ENCODE assay signal across 20 cellular contexts in the genomic region with DNA sequence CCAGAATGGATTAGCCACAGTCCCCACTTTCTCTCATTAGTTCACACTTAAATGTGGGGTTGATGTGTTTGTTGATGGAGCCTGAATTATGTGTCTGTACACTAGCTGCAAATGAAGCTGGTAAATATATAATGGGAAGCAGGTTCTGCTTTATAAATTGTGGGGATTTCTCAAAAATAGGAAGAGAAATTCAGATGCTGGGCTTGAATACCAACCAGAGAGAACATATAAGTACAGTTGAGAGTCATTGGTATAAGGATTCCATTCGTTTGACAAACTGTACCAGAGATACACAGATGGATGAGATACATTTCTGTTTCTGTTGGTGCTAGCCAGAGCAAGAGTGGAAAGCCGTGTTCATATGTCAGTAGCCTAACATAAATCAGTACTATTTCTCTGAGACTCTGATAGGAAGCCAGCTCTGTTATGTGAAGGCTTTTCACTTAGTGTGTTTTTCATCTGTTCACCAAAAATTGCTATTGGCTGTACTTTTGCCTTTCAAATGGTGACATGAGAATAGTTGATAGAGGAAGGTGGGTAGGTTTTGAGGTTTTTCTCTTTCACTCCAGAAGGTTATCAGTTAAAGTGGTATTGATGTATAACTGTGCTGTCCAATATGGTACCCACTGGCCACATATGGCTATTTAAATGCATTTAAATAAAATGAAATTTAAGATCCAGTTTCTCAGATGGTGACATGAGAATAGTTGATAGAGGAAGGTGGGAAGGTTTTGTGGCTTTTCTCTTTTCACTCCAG. TPM values are rescaled to one million over a fixed set of nuclear protein-coding genes. Genes with fewer than 3 reads are reported as not detected.
A peak's percentile ranks its signal among the peaks of the same experiment; 100 is the strongest.
DNase-seq lines count a peak whose midpoint lies in the region; ATAC-seq, FAIRE-seq and TF ChIP-seq lines count a peak whose summit lies in the region.
"Had no signal": no experiment of that assay in that cellular context is flagged by ENCODE, and none has a peak within 500 bp of the region (broad histone marks: within the 10 kb centered on the region; RNA-seq: fewer than 3 reads in every experiment).

No MANE protein-coding gene starts in this region.

- POLR2A ChIA-PET in WTC11 (lab: Charles Lee): no interaction called here

- H3K9me3 Mint-ChIP-seq in CD14-positive monocyte (no peaks in the 10 kb centered on the region), WTC11 (no peaks in the 10 kb centered on the region), immature natural killer cell (no peaks in the 10 kb centered on the region)

- H3K9me3 ChIP-seq in SJCRH30 (replicated peaks): no peaks in the 10 kb centered on the region
- H3K9me3 ChIP-seq: HAP-1 had no signal

- H3K36me3 ChIP-seq in SJCRH30: 0 out of 2 replicates have a peak, but pooled peaks cover 2% of the 10 kb centered on the region
- H3K36me3 ChIP-seq: HAP-1 had no signal

- DNase-seq in CD14-positive monocyte (ENCODE audit: low spot score) (no peak), H54 (ENCODE audit: insufficient read length, low spot score) (no peak), WTC11 (ENCODE audit: low spot score) (no peak), immature natural killer cell (no peak), coronary artery (ENCODE audit: low spot score) (no peak), SJCRH30 (no peak)
- DNase-seq: DMS79 treated with DMSO at 0.1 percent for 48 hours, NCI-H1048, NCI-H1436, NCI-H2029 treated with DMSO at 0.1 percent for 48 hours, NCI-H2171, NCI-H446, NCI-H69, RPMI8226, SHP77 treated with DMSO at 0.1 percent for 48 hours had no signal

- ATAC-seq in WTC11 (no peak), HG03025 (IDR thresholded peaks at IDR 0.05; ENCODE audit: low FRiP score, unreplicated experiment) (no peak), GM21390 (IDR thresholded peaks at IDR 0.05; ENCODE audit: unreplicated experiment) (no peak)
- ATAC-seq: SK-N-SH treated with all-trans-retinoic acid at 6 μM for 48 hours had no signal

- peak; percentile 50 for FAIRE-seq in H54 (lab: Jason Lieb, UNC)

- TF ChIP-seq CTCF in CD14-positive monocyte (IDR thresholded peaks at IDR 0.05): no peak
- no peak for TF ChIP-seq CTCF in WTC11 (IDR thresholded peaks at IDR 0.05)
- no peak for TF ChIP-seq CTCF in coronary artery (IDR thresholded peaks at IDR 0.05)

- CTCF ChIA-PET in WTC11 (lab: Charles Lee): interaction anchor here (0.7 kb wide), 1 partner anchor 1696 kb away, joined by 4 read pairs; no protein-coding TSS in a partner anchor

- peaks cover 34% of the 10 kb centered on the region for H3K4me1 Mint-ChIP-seq in CD14-positive monocyte
- peaks cover 23% of the 10 kb centered on the region for H3K4me1 Mint-ChIP-seq in WTC11
- H3K4me1 Mint-ChIP-seq in immature natural killer cell: peaks cover 38 to 70% of the 10 kb centered on the region in 2 donors

- H3K4me1 ChIP-seq in SJCRH30: no peaks in the 10 kb centered on the region
- H3K4me1 ChIP-seq: HAP-1 had no signal

- H3K4me3 ChIP-seq in coronary artery: no peak overlapping the region
- H3K4me3 ChIP-seq in SJCRH30: no peak overlapping the region
- H3K4me3 ChIP-seq: BLaER1 treated with 17β-estradiol and CSF1 and Interleukin-3, amounts not matched to agents 10 nM and 100 nM; HAP-1 had no signal

- intact Hi-C loops in CD14-positive monocyte (cut with micrococcal nuclease): no loop called here

- H3K27ac Mint-ChIP-seq in CD14-positive monocyte: peak overlapping the region in 4 of 7 donors; percentile 11 to 75 (median 69)
- peak overlapping the region; percentile 52; the same call in 1 of the 2 replicates for H3K27ac Mint-ChIP-seq in WTC11
- peak overlapping the region in 4 of 6 donors; percentile 9 to 52 (median 16) for H3K27ac Mint-ChIP-seq in immature natural killer cell

- no peak overlapping the region for H3K4me3 Mint-ChIP-seq in CD14-positive monocyte
- H3K4me3 Mint-ChIP-seq in WTC11: no peak overlapping the region
- H3K4me3 Mint-ChIP-seq in immature natural killer cell: no peak overlapping the region

- H3K36me3 Mint-ChIP-seq in CD14-positive monocyte: peaks cover 0 to 3% of the 10 kb centered on the region in 2 donors
- H3K36me3 Mint-ChIP-seq in WTC11: no peaks in the 10 kb centered on the region
- H3K36me3 Mint-ChIP-seq in immature natural killer cell: no peaks in the 10 kb centered on the region

- no peaks in the 10 kb centered on the region for H3K27me3 Mint-ChIP-seq in CD14-positive monocyte (ENCODE audit: low read depth in 3 of 3)
- no peaks in the 10 kb centered on the region for H3K27me3 Mint-ChIP-seq in WTC11 (ENCODE audit: low read depth)
- H3K27me3 Mint-ChIP-seq in immature natural killer cell (ENCODE audit: low read depth in 3 of 3): no peaks in the 10 kb centered on the region

- no peaks in the 10 kb centered on the region for H3K27me3 ChIP-seq in SJCRH30
- H3K27me3 ChIP-seq: BLaER1 treated with 17β-estradiol and CSF1 and Interleukin-3, amounts not matched to agents 10 nM and 100 nM had no signal

- no peak overlapping the region for H3K27ac ChIP-seq in coronary artery
- no peak overlapping the region for H3K27ac ChIP-seq in SJCRH30
- H3K27ac ChIP-seq: BLaER1 treated with 17β-estradiol and CSF1 and Interleukin-3, amounts not matched to agents 10 nM and 100 nM had no signal

- no peak for TF ChIP-seq POLR2A in H54 (IDR thresholded peaks at IDR 0.05; ENCODE audit: low read depth, low read length)

TF ChIP-seq in WTC11, 78 proteins besides CTCF, POLR2A, EP300 and RAD21 (continues in another document):
- TF ChIP-seq RORB (CRISPR knock-in tag; IDR thresholded peaks at IDR 0.05): no peak
- TF ChIP-seq, protein P1, sequence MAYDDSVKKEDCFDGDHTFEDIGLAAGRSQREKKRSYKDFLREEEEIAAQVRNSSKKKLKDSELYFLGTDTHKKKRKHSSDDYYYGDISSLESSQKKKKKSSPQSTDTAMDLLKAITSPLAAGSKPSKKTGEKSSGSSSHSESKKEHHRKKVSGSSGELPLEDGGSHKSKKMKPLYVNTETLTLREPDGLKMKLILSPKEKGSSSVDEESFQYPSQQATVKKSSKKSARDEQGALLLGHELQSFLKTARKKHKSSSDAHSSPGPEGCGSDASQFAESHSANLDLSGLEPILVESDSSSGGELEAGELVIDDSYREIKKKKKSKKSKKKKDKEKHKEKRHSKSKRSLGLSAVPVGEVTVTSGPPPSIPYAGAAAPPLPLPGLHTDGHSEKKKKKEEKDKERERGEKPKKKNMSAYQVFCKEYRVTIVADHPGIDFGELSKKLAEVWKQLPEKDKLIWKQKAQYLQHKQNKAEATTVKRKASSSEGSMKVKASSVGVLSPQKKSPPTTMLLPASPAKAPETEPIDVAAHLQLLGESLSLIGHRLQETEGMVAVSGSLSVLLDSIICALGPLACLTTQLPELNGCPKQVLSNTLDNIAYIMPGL (CRISPR knock-in tag; IDR thresholded peaks at IDR 0.05): no peak
- no peak for TF ChIP-seq ZNF423 (CRISPR knock-in tag; IDR thresholded peaks at IDR 0.05)
- TF ChIP-seq, protein P2, sequence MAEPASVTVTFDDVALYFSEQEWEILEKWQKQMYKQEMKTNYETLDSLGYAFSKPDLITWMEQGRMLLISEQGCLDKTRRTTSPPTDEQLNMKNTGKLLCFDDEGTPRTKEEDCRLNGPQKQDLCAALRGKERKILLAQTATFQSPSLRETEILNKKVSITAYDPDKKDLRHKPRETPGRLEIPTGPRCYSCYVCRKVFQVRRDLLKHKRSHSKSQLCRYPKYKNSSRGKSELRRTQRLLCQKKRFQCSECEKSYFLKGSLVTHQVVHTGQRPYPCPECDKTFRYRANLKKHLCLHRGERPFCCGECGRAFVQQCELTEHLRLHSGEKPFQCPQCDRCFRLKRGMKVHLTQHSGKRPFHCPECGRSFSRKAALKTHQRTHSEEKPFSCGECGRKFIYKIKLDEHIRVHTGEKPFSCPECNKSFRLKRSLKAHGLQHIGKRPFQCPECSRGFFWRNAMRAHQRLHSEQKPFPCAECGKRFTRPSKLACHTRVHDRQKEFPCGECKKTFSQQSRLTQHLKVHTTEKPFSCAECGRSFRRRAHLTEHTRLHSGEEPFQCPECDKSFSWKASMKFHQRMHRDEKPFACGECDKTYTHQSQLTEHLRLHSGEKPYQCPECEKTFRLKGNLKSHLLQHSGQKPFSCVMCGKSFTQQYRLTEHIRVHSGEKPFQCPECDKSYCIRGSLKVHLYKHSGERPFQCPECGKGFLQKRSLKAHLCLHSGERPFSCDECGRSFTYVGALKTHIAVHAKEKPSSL (CRISPR knock-in tag; conservative IDR thresholded peaks at IDR 0.05): no peak
- no peak for TF ChIP-seq CBFB (CRISPR knock-in tag; IDR thresholded peaks at IDR 0.05; ENCODE audit: low read depth)
- TF ChIP-seq, protein P3, sequence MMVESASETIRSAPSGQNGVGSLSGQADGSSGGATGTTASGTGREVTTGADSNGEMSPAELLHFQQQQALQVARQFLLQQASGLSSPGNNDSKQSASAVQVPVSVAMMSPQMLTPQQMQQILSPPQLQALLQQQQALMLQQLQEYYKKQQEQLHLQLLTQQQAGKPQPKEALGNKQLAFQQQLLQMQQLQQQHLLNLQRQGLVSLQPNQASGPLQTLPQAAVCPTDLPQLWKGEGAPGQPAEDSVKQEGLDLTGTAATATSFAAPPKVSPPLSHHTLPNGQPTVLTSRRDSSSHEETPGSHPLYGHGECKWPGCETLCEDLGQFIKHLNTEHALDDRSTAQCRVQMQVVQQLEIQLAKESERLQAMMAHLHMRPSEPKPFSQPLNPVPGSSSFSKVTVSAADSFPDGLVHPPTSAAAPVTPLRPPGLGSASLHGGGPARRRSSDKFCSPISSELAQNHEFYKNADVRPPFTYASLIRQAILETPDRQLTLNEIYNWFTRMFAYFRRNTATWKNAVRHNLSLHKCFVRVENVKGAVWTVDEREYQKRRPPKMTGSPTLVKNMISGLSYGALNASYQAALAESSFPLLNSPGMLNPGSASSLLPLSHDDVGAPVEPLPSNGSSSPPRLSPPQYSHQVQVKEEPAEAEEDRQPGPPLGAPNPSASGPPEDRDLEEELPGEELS (CRISPR knock-in tag; IDR thresholded peaks at IDR 0.05): no peak
- no peak for TF ChIP-seq SOX15 (CRISPR knock-in tag; IDR thresholded peaks at IDR 0.05)
- TF ChIP-seq, protein P4, sequence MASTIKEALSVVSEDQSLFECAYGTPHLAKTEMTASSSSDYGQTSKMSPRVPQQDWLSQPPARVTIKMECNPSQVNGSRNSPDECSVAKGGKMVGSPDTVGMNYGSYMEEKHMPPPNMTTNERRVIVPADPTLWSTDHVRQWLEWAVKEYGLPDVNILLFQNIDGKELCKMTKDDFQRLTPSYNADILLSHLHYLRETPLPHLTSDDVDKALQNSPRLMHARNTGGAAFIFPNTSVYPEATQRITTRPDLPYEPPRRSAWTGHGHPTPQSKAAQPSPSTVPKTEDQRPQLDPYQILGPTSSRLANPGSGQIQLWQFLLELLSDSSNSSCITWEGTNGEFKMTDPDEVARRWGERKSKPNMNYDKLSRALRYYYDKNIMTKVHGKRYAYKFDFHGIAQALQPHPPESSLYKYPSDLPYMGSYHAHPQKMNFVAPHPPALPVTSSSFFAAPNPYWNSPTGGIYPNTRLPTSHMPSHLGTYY (CRISPR knock-in tag; IDR thresholded peaks at IDR 0.05): no peak
- no peak for TF ChIP-seq ZNF232 (CRISPR knock-in tag; IDR thresholded peaks at IDR 0.05)
- no peak for TF ChIP-seq ETV6 (CRISPR knock-in tag; IDR thresholded peaks at IDR 0.05)

RNA-seq across cellular contexts. Expression of a gene that starts 15.6 kb away (rescaled TPM):
- polyA plus RNA-seq in CD14-positive monocyte (10 to 100 TPM; 11.5 to 19.4 TPM), immature natural killer cell (10 to 100 TPM in 2 of 3 donors, 1 to 10 TPM in 1; 6.4 to 38.5 (median 11.2) TPM)
- total RNA-seq in WTC11 (2021): 52.3 to 58.2 TPM (median 57.8 TPM) in 3 replicates
- total RNA-seq in SJCRH30 (2014; rRNA removed; shearing (Covaris generic)): 18.5 and 19.1 TPM in 2 replicates

Comparison
In these comparisons a context has a peak if more than half of its experiments do, and no peak if none do; other contexts are left out.
1. H3K27ac Mint-ChIP-seq: peak in every context shown above with its lines; median percentile 69 in CD14-positive monocyte; 52 in WTC11; 16 in immature natural killer cell.